29 cellular contexts compared by ENCODE assay signal in genomic region chr4:3701271-3702083, GRCh38.
A peak's percentile ranks its signal among the peaks of the same experiment; 100 is the strongest.
DNase-seq lines count a peak whose midpoint lies in the region; ATAC-seq, FAIRE-seq and TF ChIP-seq lines count a peak whose summit lies in the region.
"Had no signal": no experiment of that assay in that cellular context is flagged by ENCODE, and none has a peak within 500 bp of the region (broad histone marks: within the 10 kb centered on the region; RNA-seq: fewer than 3 reads in every experiment).

No MANE protein-coding gene starts in this region.

- TF ChIP-seq CTCF in left ventricle myocardium inferior (IDR thresholded peaks at IDR 0.05; ENCODE audit: borderline replicate concordance) (no peak), K562 (IDR thresholded peaks at IDR 0.05 in 2 of 3, conservative IDR thresholded peaks at IDR 0.05 in 1 of 3; ENCODE audit: insufficient read depth in 2 of 3, low read depth in 1 of 3, low read length in 3 of 3) (no peak), lower lobe of right lung (IDR thresholded peaks at IDR 0.05) (no peak), upper lobe of right lung (IDR thresholded peaks at IDR 0.05) (no peak), Calu3 (IDR thresholded peaks at IDR 0.05; ENCODE audit: unreplicated experiment) (no peak)

- no peak overlapping the region for H3K4me2 ChIP-seq in K562 (ENCODE audit: insufficient read depth, low read length)

- in situ Hi-C loops in K562 (cut with MboI) = no loop called here

- H3K27me3 Mint-ChIP-seq in Calu3 (ENCODE audit: unreplicated experiment) = peaks cover 91% of the 10 kb centered on the region

- no peak overlapping the region for H3K4me3 ChIP-seq in left ventricle myocardium inferior
- no peak overlapping the region for H3K4me3 ChIP-seq in K562
- no peak overlapping the region for H3K4me3 ChIP-seq in lower lobe of right lung
- no peak overlapping the region for H3K4me3 ChIP-seq in upper lobe of right lung
- H3K4me3 ChIP-seq: gastrocnemius medialis, GM23248, ovary, right lobe of liver had no signal

- BruUV-seq in K562 (replicated peaks; lab: Mats Ljungman, UMichigan) = no TSS peak
- BruUV-seq in Calu3 (replicated peaks; lab: Mats Ljungman, UMichigan) = no TSS peak

- no peak for ATAC-seq in Right ventricle myocardium inferior
- ATAC-seq in K562 = no peak; the same call in 1 of the 3 replicates
- no peak for ATAC-seq in lower lobe of right lung
- ATAC-seq in upper lobe of right lung = no peak
- ATAC-seq: gastrocnemius medialis; left lobe of liver; right lobe of liver; SK-N-SH treated with all-trans-retinoic acid at 6 μM for 48 hours; stimulated activated naive B cell treated with anti-CD40 and anti-IgM and Interleukin-4, amounts not matched to agents 10 μg/mL and 1 μg/mL and 100 μg/mL, for 72 hours had no signal

- H3K36me3 ChIP-seq in left ventricle myocardium inferior (no peaks in the 10 kb centered on the region), K562 (ENCODE audit: control insufficient read depth, insufficient read depth, low read length) (no peaks in the 10 kb centered on the region), lower lobe of right lung (no peaks in the 10 kb centered on the region), upper lobe of right lung (no peaks in the 10 kb centered on the region)
- H3K36me3 ChIP-seq: gastrocnemius medialis, ovary, right lobe of liver had no signal

- H3K4me3 Mint-ChIP-seq in Calu3 (ENCODE audit: low read depth, unreplicated experiment) = no peak overlapping the region
- H3K4me3 Mint-ChIP-seq: activated naive CD8-positive, alpha-beta T cell treated with anti-CD3 and anti-CD28 coated beads, Interleukin-2, amount 10 ng/mL, durations not matched to agents 7 days and 5 days; central memory CD8-positive, alpha-beta T cell; nephron; stimulated activated naive B cell treated with anti-CD40 and anti-IgM and Interleukin-4, amounts not matched to agents 10 μg/mL and 1 μg/mL and 100 μg/mL, for 72 hours had no signal

- H3K9me3 ChIP-seq in left ventricle myocardium inferior (replicated peaks) = peaks cover 21% of the 10 kb centered on the region
- no peaks in the 10 kb centered on the region for H3K9me3 ChIP-seq in K562 (replicated peaks; ENCODE audit: control insufficient read depth, insufficient read depth, low read depth, low read length)
- H3K9me3 ChIP-seq in lower lobe of right lung = peaks cover 3% of the 10 kb centered on the region
- H3K9me3 ChIP-seq in upper lobe of right lung = no peaks in the 10 kb centered on the region
- H3K9me3 ChIP-seq: gastrocnemius medialis, ovary, right lobe of liver had no signal

- no peaks in the 10 kb centered on the region for H3K4me1 Mint-ChIP-seq in Calu3 (ENCODE audit: low read depth, unreplicated experiment)
- H3K4me1 Mint-ChIP-seq: activated naive CD8-positive, alpha-beta T cell treated with anti-CD3 and anti-CD28 coated beads, Interleukin-2, amount 10 ng/mL, durations not matched to agents 7 days and 5 days; central memory CD8-positive, alpha-beta T cell; stimulated activated naive B cell treated with anti-CD40 and anti-IgM and Interleukin-4, amounts not matched to agents 10 μg/mL and 1 μg/mL and 100 μg/mL, for 72 hours had no signal

- no peaks in the 10 kb centered on the region for H3K4me1 ChIP-seq in left ventricle myocardium inferior
- no peaks in the 10 kb centered on the region; a peak in 1 of 5 replicates for H3K4me1 ChIP-seq in K562 (replicated peaks in 1 of 2; ENCODE audit: control insufficient read depth in 2 of 2, insufficient read depth in 2 of 2, low read length in 2 of 2)
- H3K4me1 ChIP-seq in lower lobe of right lung = no peaks in the 10 kb centered on the region
- no peaks in the 10 kb centered on the region for H3K4me1 ChIP-seq in upper lobe of right lung
- H3K4me1 ChIP-seq: gastrocnemius medialis, right lobe of liver had no signal

- H3K27ac ChIP-seq in left ventricle myocardium inferior (replicated peaks) = no peak overlapping the region
- no peak overlapping the region for H3K27ac ChIP-seq in K562 (ENCODE audit: extremely low read depth, low read depth, low read length)
- no peak overlapping the region for H3K27ac ChIP-seq in lower lobe of right lung
- no peak overlapping the region for H3K27ac ChIP-seq in upper lobe of right lung
- H3K27ac ChIP-seq: gastrocnemius medialis, GM23248, ovary, right lobe of liver had no signal

- POLR2A ChIA-PET in K562 (lab: Yijun Ruan, JAX) = interaction anchor here (0.6 kb wide), 1 partner anchor 59 kb away, joined by 4 read pairs; no protein-coding TSS in a partner anchor

- no peaks in the 10 kb centered on the region for H3K36me3 Mint-ChIP-seq in Calu3 (ENCODE audit: insufficient read depth, unreplicated experiment)

- no peak for TF ChIP-seq EP300 in K562 (IDR thresholded peaks at IDR 0.05; ENCODE audit: low read length)

- FAIRE-seq in K562 (lab: Jason Lieb, UNC) = no peak
- FAIRE-seq: astrocyte, urothelium cell line had no signal

- CTCF ChIA-PET in K562 (lab: Yijun Ruan, JAX; ENCODE audit: low intra/inter-chr PET ratio) (no interaction called here), Calu3 (lab: Charles Lee) (interaction anchor here (1.6 kb wide), 1 partner anchor 180 kb away, joined by 4 read pairs; no protein-coding TSS in a partner anchor)

- H3K27me3 ChIP-seq in left ventricle myocardium inferior (ENCODE audit: low read depth) (peaks cover 98% of the 10 kb centered on the region), K562 (ENCODE audit: control insufficient read depth in 2 of 2, insufficient read depth in 2 of 2, low read length in 2 of 2) (peaks cover 0 to 48% of the 10 kb centered on the region in 2 experiments; a peak in 3 of 5 replicates), lower lobe of right lung (ENCODE audit: low read depth) (peaks cover 60% of the 10 kb centered on the region), upper lobe of right lung (peaks cover 47% of the 10 kb centered on the region)
- H3K27me3 ChIP-seq: ovary, right lobe of liver had no signal

- 0 out of 2 replicates have a peak, but pooled peaks cover 6% of the 10 kb centered on the region for H4K20me1 ChIP-seq in K562 (replicated peaks; ENCODE audit: control insufficient read depth, insufficient read depth, low read length)

- H3K9me1 ChIP-seq in K562 (ENCODE audit: control insufficient read depth, insufficient read depth, low read length) = no peaks in the 10 kb centered on the region

- DNase-seq in Right ventricle myocardium inferior (ENCODE audit: missing footprints) (peak; percentile 47), left ventricle myocardium inferior (no peak), K562 (ENCODE audit: extremely low read depth in 1 of 4, low spot score in 3 of 4) (no peak), lower lobe of right lung (peak; percentile 39), upper lobe of right lung (peak; percentile 55), superior temporal gyrus (ENCODE audit: extremely low spot score) (no peak), Calu3 (no peak), SW 1271 (lab: John Stamatoyannopoulos, UW) (no peak)
- DNase-seq: activated CD4-positive, alpha-beta T cell treated with anti-CD3 and anti-CD28 coated beads for 4 hours; activated naive CD8-positive, alpha-beta T cell treated with anti-CD3 and anti-CD28 coated beads, Interleukin-2, amount 10 ng/mL, durations not matched to agents 7 days and 5 days; activated T-cell treated with anti-CD3 and anti-CD28 coated beads for 4 hours; dermis blood vessel endothelial cell; DMS153; gastrocnemius medialis; GM23248; midbrain; NCI-H2029 treated with DMSO at 0.1 percent for 48 hours; NCI-H226; NCI-H82; stimulated activated CD4-positive, alpha-beta T cell treated with anti-CD3 and anti-CD28 coated beads, Interleukin-15, amount 100 ng/mL, for 24 hours; stimulated activated naive B cell treated with anti-CD40 and anti-IgM and Interleukin-4, amounts not matched to agents 10 μg/mL and 1 μg/mL and 100 μg/mL, for 72 hours had no signal

- H2AFZ ChIP-seq in K562 (ENCODE audit: low read depth, low read length) = no peak overlapping the region
- H2AFZ ChIP-seq: GM23248 had no signal

- TF ChIP-seq RAD21 in K562 (CRISPR knock-in tag; conservative IDR thresholded peaks at IDR 0.05 in 1 of 2, IDR thresholded peaks at IDR 0.05 in 1 of 2) = no peak

- no peak overlapping the region for H3K27ac Mint-ChIP-seq in Calu3 (ENCODE audit: unreplicated experiment)
- H3K27ac Mint-ChIP-seq: activated naive CD8-positive, alpha-beta T cell treated with anti-CD3 and anti-CD28 coated beads, Interleukin-2, amount 10 ng/mL, durations not matched to agents 7 days and 5 days; nephron; stimulated activated naive B cell treated with anti-CD40 and anti-IgM and Interleukin-4, amounts not matched to agents 10 μg/mL and 1 μg/mL and 100 μg/mL, for 72 hours had no signal

- 4% methylated on average over 20 of the region's 26 CpGs for WGBS in K562 (ENCODE audit: insufficient coverage, low coverage, missing lambda C conversion rate)

- H3K79me2 ChIP-seq in K562 (ENCODE audit: control insufficient read depth, insufficient read depth, low read length) = no peaks in the 10 kb centered on the region

- intact Hi-C loops in Right ventricle myocardium inferior (cut with DNase I) (no loop called here), left ventricle myocardium inferior (cut with micrococcal nuclease) (no loop called here), K562 (cut with micrococcal nuclease) (no loop called here), lower lobe of right lung (cut with DNase I) (no loop called here), upper lobe of right lung (cut with DNase I) (no loop called here), Calu3 (cut with micrococcal nuclease; ENCODE audit: unreplicated experiment) (no loop called here)

- no peak for TF ChIP-seq POLR2A in K562 (conservative IDR thresholded peaks at IDR 0.05)

- H3K9ac ChIP-seq in K562 (ENCODE audit: insufficient read depth in 1 of 2, low read depth in 2 of 2, low read length in 2 of 2) = no peak overlapping the region
- H3K9ac ChIP-seq: GM23248 had no signal

- H3K9me3 Mint-ChIP-seq in Calu3 (ENCODE audit: low read depth, unreplicated experiment) = no peaks in the 10 kb centered on the region

TF ChIP-seq in K562, 482 proteins besides CTCF, POLR2A, EP300 and RAD21:
- TF ChIP-seq NFXL1 (CRISPR knock-in tag; IDR thresholded peaks at IDR 0.05) = no peak
- peak; percentile 38; the same call in 1 of the 2 replicates for TF ChIP-seq ZNF263 (CRISPR knock-in tag; IDR thresholded peaks at IDR 0.05; ENCODE audit: borderline replicate concordance)

Comparison
In these comparisons a context has a peak if more than half of its experiments do, and no peak if none do; other contexts are left out.
1. DNase-seq: peak in Right ventricle myocardium inferior (single experiment), lower lobe of right lung (single experiment) and upper lobe of right lung (single experiment); none in left ventricle myocardium inferior (single experiment), K562 (0 of 4), superior temporal gyrus (single experiment), Calu3 (single experiment) and SW 1271 (0 of 2).